Comparison of ENCODE assay signal across 8 cellular contexts in the genomic region with DNA sequence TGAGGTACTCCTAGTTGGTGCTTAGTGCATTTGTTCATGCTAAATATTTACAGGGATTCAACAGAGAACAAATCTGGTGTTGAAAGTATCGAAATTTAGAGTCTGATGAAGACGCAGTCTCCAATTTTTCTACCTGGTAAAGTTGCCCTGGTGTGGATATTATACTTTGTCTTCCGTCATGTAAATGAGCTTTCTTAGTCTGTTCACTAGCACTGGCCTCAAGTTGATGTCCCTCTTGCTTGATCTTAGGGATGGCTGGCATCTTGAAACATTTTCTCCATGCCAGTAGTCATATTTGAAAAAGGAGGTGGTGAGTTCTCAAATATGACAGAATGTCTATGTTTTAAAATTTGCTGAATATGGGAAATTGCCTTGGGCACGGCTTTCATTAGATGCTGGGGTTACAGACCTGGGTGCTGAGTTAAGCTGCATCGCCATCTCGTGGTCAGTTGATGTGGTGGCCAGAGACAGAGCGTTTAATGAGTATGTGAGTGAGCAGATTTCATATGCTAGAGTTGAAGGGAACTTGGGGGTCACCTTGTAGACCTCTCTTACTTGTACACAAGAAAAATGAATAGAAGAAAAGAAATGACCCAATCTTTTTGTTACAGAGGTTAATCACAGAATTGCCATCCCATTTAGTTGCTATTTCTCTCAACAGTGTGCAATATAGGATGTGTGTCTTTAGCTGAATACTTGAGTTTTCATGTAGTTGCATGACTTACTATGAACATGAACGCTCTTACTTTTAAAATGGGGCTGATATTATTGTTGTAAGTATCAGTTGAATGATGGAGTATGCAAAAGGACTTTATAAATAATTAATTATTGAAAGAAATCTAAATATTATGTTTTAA.
DNase-seq lines count a peak whose midpoint lies in the region; ATAC-seq and TF ChIP-seq lines count a peak whose summit lies in the region.

No MANE protein-coding gene starts in this region.

- H3K27me3 ChIP-seq in Peyer's patch (no peaks in the 10 kb centered on the region), cardiac muscle cell (no peaks in the 10 kb centered on the region)

- H3K27ac ChIP-seq in Peyer's patch (no peak overlapping the region), cardiac muscle cell (no peak overlapping the region)

- DNase-seq in GM04504 (ENCODE audit: low read depth) (peak; percentile 64), HuH-7.5 (ENCODE audit: low spot score) (peak; percentile 28), Peyer's patch (peak; percentile 44 to 86 (median 58)), cardiac muscle cell (ENCODE audit: low read depth in 1 of 2, low spot score in 1 of 2) (peak; percentile 74 to 87), posterior vena cava (ENCODE audit: low spot score) (peak; percentile 86), NCI-H187 treated with DMSO at 0.1 percent for 48 hours (lab: John Stamatoyannopoulos, UW) (no peak)
- DNase-seq in activated naive CD8-positive, alpha-beta T cell treated with anti-CD3 and anti-CD28 coated beads, Interleukin-2, amount 50 U/mL, for 24 hours = peak; percentile 30

- H3K4me3 Mint-ChIP-seq in activated naive CD8-positive, alpha-beta T cell treated with anti-CD3 and anti-CD28 coated beads, Interleukin-2, amount 50 U/mL, for 24 hours = no peak overlapping the region

- H3K27me3 Mint-ChIP-seq in activated naive CD8-positive, alpha-beta T cell treated with anti-CD3 and anti-CD28 coated beads, Interleukin-2, amount 50 U/mL, for 24 hours = peaks cover 4% of the 10 kb centered on the region

- H3K4me1 ChIP-seq in Peyer's patch (peaks cover 0 to 12% (median 0%) of the 10 kb centered on the region in 4 donors), cardiac muscle cell (ENCODE audit: low read depth) (peaks cover 8% of the 10 kb centered on the region)

- no peaks in the 10 kb centered on the region for H3K36me3 ChIP-seq in Peyer's patch
- H3K36me3 ChIP-seq in cardiac muscle cell = no peaks in the 10 kb centered on the region

- H3K9me3 ChIP-seq in Peyer's patch = no peaks in the 10 kb centered on the region
- H3K9me3 ChIP-seq in cardiac muscle cell (ENCODE audit: low read depth) = no peaks in the 10 kb centered on the region

- no peaks in the 10 kb centered on the region for H3K9me3 Mint-ChIP-seq in activated naive CD8-positive, alpha-beta T cell treated with anti-CD3 and anti-CD28 coated beads, Interleukin-2, amount 50 U/mL, for 24 hours

- peak; percentile 86 for ATAC-seq in GM21717 (IDR thresholded peaks at IDR 0.05; ENCODE audit: unreplicated experiment)
- peak; percentile 80 for ATAC-seq in activated naive CD8-positive, alpha-beta T cell treated with anti-CD3 and anti-CD28 coated beads, Interleukin-2, amount 50 U/mL, for 24 hours

- TF ChIP-seq CTCF in Peyer's patch (IDR thresholded peaks at IDR 0.05) (peak; percentile 20 to 82 (median 78)), cardiac muscle cell (IDR thresholded peaks at IDR 0.05; ENCODE audit: low read depth, low read length) (peak; percentile 92)

- no peaks in the 10 kb centered on the region for H3K4me1 Mint-ChIP-seq in activated naive CD8-positive, alpha-beta T cell treated with anti-CD3 and anti-CD28 coated beads, Interleukin-2, amount 50 U/mL, for 24 hours

- H3K36me3 Mint-ChIP-seq in activated naive CD8-positive, alpha-beta T cell treated with anti-CD3 and anti-CD28 coated beads, Interleukin-2, amount 50 U/mL, for 24 hours (ENCODE audit: low read depth) = no peaks in the 10 kb centered on the region

- H3K4me3 ChIP-seq in Peyer's patch (no peak overlapping the region), cardiac muscle cell (no peak overlapping the region)

- H3K27ac Mint-ChIP-seq in activated naive CD8-positive, alpha-beta T cell treated with anti-CD3 and anti-CD28 coated beads, Interleukin-2, amount 50 U/mL, for 24 hours = no peak overlapping the region

- TF ChIP-seq POLR2A in Peyer's patch (IDR thresholded peaks at IDR 0.05) = no peak

- intact Hi-C loops in posterior vena cava (cut with DNase I) = loop anchor here (5.0 to 10.0 kb wide), 2 partner anchors 381 to 1823 kb away; no protein-coding TSS in a partner anchor
